In the genomic region with DNA sequence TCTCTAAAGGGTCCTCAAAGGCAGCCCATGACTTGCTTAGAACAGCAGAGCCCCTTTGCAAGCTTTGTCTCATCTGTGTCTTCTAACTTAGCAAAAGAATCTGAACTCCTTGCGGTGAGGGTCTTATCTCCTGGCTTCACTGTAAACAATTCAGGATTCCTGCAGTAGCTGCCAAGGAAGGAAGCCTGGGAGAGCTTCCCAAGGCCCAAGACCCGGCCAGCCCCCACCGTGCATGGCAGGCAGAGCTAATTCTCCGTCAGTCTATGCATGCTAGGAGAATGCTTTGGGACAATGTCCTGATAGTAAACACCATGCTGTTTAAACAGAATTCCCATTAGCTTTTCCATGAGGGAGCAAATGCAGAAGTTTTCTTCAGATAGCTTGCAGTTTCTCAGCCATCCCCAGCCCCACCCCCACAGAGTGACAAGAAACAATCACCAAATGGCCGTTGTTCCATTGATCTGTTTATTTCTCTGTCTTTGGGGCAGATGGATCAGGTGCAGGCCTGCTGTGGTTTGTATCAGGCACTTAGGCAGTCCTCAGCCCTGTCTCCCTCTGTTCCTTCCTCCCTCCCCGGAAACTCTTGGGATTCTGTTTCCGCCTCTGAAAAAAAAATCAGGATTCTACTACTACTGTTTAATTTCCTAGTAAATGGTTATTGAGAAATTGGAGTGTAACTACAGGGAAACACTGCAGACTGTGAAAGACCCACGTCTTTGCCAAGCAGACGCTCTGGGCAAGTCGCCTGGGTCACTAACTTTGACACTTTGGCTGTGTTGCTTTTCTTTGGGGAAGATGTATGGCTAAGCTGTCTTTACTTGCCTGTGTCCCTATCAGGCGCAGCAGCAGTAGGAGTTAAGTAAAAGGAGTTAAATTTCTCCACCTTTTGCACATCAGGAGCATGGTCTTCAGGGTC, we compare ENCODE assay signal across 23 cellular contexts. TPM values are rescaled to one million over a fixed set of nuclear protein-coding genes. Genes with fewer than 3 reads are reported as not detected.
A peak's percentile ranks its signal among the peaks of the same experiment; 100 is the strongest.
DNase-seq lines count a peak whose midpoint lies in the region; ATAC-seq and TF ChIP-seq lines count a peak whose summit lies in the region.
"Had no signal": no experiment of that assay in that cellular context is flagged by ENCODE, and none has a peak within 500 bp of the region (broad histone marks: within the 10 kb centered on the region; RNA-seq: fewer than 3 reads in every experiment).

No MANE protein-coding gene starts in this region.

- H3K27me3 ChIP-seq in neuronal stem cell (ENCODE audit: control insufficient read depth in 3 of 3, insufficient read depth in 3 of 3, low read depth in 1 of 3, low read length in 3 of 3) (no peaks in the 10 kb centered on the region), gastrocnemius medialis (no peaks in the 10 kb centered on the region)
- H3K27me3 ChIP-seq: SJSA1 had no signal

- peak overlapping the region; percentile 25 for H2AFZ ChIP-seq in neuronal stem cell (ENCODE audit: low read length)

- H3K9me3 ChIP-seq in neuronal stem cell (replicated peaks in 1 of 2; ENCODE audit: control insufficient read depth in 2 of 2, insufficient read depth in 1 of 2, low read depth in 1 of 2, low read length in 2 of 2) = peaks cover 0 to 8% of the 10 kb centered on the region in 2 donors
- no peaks in the 10 kb centered on the region for H3K9me3 ChIP-seq in gastrocnemius medialis
- H3K9me3 ChIP-seq: prostate gland, SJSA1 had no signal

- H2AK5ac ChIP-seq in neuronal stem cell (ENCODE audit: low read depth, low read length) = no peak overlapping the region

- no peak overlapping the region for H3K4me2 ChIP-seq in neuronal stem cell (ENCODE audit: insufficient read depth, low read length, poor library complexity, severe bottlenecking)

- H3K36me3 Mint-ChIP-seq in activated T-helper 2 cell treated with anti-CD3 and anti-CD28 coated beads, Interferon-gamma antibody, Interleukin-2, Interleukin-4, amounts not matched to agents 10 μg/mL and 5 μg/mL and 100 μg/mL, durations not matched to agents 14 hours and 24 hours and 36 hours (ENCODE audit: low read depth) = no peaks in the 10 kb centered on the region
- H3K36me3 Mint-ChIP-seq: activated naive CD8-positive, alpha-beta T cell treated with anti-CD3 and anti-CD28 coated beads for 36 hours; immature natural killer cell; naive thymus-derived CD8-positive, alpha-beta T cell had no signal

- no peak overlapping the region for H4K91ac ChIP-seq in neuronal stem cell (ENCODE audit: low read depth, low read length, poor library complexity)

- H3K36me3 ChIP-seq in neuronal stem cell (replicated peaks in 1 of 2; ENCODE audit: control insufficient read depth in 2 of 2, insufficient read depth in 2 of 2, low read length in 2 of 2) (no peaks in the 10 kb centered on the region), gastrocnemius medialis (no peaks in the 10 kb centered on the region)
- H3K36me3 ChIP-seq: prostate gland, SJSA1 had no signal

- no peak overlapping the region for H2BK12ac ChIP-seq in neuronal stem cell (ENCODE audit: low read length)

- H3K4me3 ChIP-seq in astrocyte of the cerebellum (ENCODE audit: low read depth, low read length) (no peak overlapping the region), neuronal stem cell (ENCODE audit: low read length in 2 of 2) (no peak overlapping the region), gastrocnemius medialis (no peak overlapping the region)
- H3K4me3 ChIP-seq: prostate gland, SJSA1 had no signal

- in situ Hi-C loops in astrocyte of the cerebellum (cut with HindIII; ENCODE audit: low sequenced_read_pairs) (no loop called here), gastrocnemius medialis (cut with MboI; ENCODE audit: low sequenced_read_pairs in 4 of 4) (no loop called here)

- no peaks in the 10 kb centered on the region for H3K79me1 ChIP-seq in neuronal stem cell (ENCODE audit: low read depth, low read length)

- TF ChIP-seq POLR2A in gastrocnemius medialis (IDR thresholded peaks at IDR 0.05) = no peak

- intact Hi-C loops in activated T-helper 2 cell treated with anti-CD3 and anti-CD28 coated beads, Interferon-gamma antibody, Interleukin-2, Interleukin-4, amounts not matched to agents 10 μg/mL and 5 μg/mL and 100 μg/mL, durations not matched to agents 14 hours and 24 hours and 36 hours (cut with micrococcal nuclease) = no loop called here
- intact Hi-C loops in gastrocnemius medialis (cut with DNase I; ENCODE audit: low total_unique reads) = no loop called here

- no peaks in the 10 kb centered on the region for H3K9me3 Mint-ChIP-seq in activated T-helper 2 cell treated with anti-CD3 and anti-CD28 coated beads, Interferon-gamma antibody, Interleukin-2, Interleukin-4, amounts not matched to agents 10 μg/mL and 5 μg/mL and 100 μg/mL, durations not matched to agents 14 hours and 24 hours and 36 hours
- H3K9me3 Mint-ChIP-seq: activated naive CD8-positive, alpha-beta T cell treated with anti-CD3 and anti-CD28 coated beads for 36 hours; activated T-cell treated with anti-CD3 and anti-CD28 coated beads, Interleukin-2, amount 50 U/mL, for 72 hours; immature natural killer cell; naive thymus-derived CD8-positive, alpha-beta T cell; T-helper 2 cell treated with Interferon-gamma antibody and Interleukin-4, amounts not matched to agents 5 μg/mL and 100 μg/mL, for 36 hours had no signal

- H3K4ac ChIP-seq in neuronal stem cell (ENCODE audit: low read length) = no peak overlapping the region

- H3K27ac Mint-ChIP-seq in activated T-helper 2 cell treated with anti-CD3 and anti-CD28 coated beads, Interferon-gamma antibody, Interleukin-2, Interleukin-4, amounts not matched to agents 10 μg/mL and 5 μg/mL and 100 μg/mL, durations not matched to agents 14 hours and 24 hours and 36 hours = no peak overlapping the region
- H3K27ac Mint-ChIP-seq: activated naive CD8-positive, alpha-beta T cell treated with anti-CD3 and anti-CD28 coated beads for 36 hours; activated T-cell treated with anti-CD3 and anti-CD28 coated beads, Interleukin-2, amount 50 U/mL, for 72 hours; immature natural killer cell; naive thymus-derived CD8-positive, alpha-beta T cell; T-helper 2 cell treated with Interferon-gamma antibody and Interleukin-4, amounts not matched to agents 5 μg/mL and 100 μg/mL, for 36 hours had no signal

- H3K4me1 ChIP-seq in neuronal stem cell (ENCODE audit: control insufficient read depth in 2 of 2, insufficient read depth in 1 of 2, low read depth in 1 of 2, low read length in 2 of 2) (peaks cover 12 to 25% of the 10 kb centered on the region in 2 donors), gastrocnemius medialis (no peaks in the 10 kb centered on the region)
- H3K4me1 ChIP-seq: prostate gland, SJSA1 had no signal

- H3K14ac ChIP-seq in neuronal stem cell (ENCODE audit: low read length) = no peak overlapping the region

- no CpG with 5 or more reads among the region's 11 CpGs for WGBS in neuronal stem cell (ENCODE audit: extremely low coverage in 2 of 2, insufficient read length in 2 of 2, insufficient replicate concordance in 1 of 2), 2 donors

- ATAC-seq in gastrocnemius medialis = no peak
- ATAC-seq: activated T-cell treated with anti-CD3 and anti-CD28 coated beads, Interleukin-2, amount 50 U/mL, for 72 hours; esophagus mucosa; naive thymus-derived CD8-positive, alpha-beta T cell; Panc1 had no signal

- H3K4me1 Mint-ChIP-seq in activated T-helper 2 cell treated with anti-CD3 and anti-CD28 coated beads, Interferon-gamma antibody, Interleukin-2, Interleukin-4, amounts not matched to agents 10 μg/mL and 5 μg/mL and 100 μg/mL, durations not matched to agents 14 hours and 24 hours and 36 hours (ENCODE audit: low read depth) = peaks cover 48% of the 10 kb centered on the region
- H3K4me1 Mint-ChIP-seq: immature natural killer cell had no signal

- TF ChIP-seq CTCF in astrocyte of the cerebellum (IDR thresholded peaks at IDR 0.05; ENCODE audit: low read depth, low read length, missing control alignments) = no peak
- no peak for TF ChIP-seq CTCF in gastrocnemius medialis (IDR thresholded peaks at IDR 0.05 in 4 of 5, conservative IDR thresholded peaks at IDR 0.05 in 1 of 5)

- peak overlapping the region; percentile 17 for H3K18ac ChIP-seq in neuronal stem cell (ENCODE audit: low read length)

- peak; percentile 22 for DNase-seq in NCI-H146 (lab: John Stamatoyannopoulos, UW)
- DNase-seq in NCI-H146 treated with DMSO at 0.1 percent for 48 hours (lab: John Stamatoyannopoulos, UW; ENCODE audit: unreplicated experiment) = no peak
- peak; percentile 31 for DNase-seq in astrocyte of the cerebellum (ENCODE audit: low read depth)
- DNase-seq in iPS-NIHi7 (ENCODE audit: extremely low spot score) = peak; percentile 61
- DNase-seq in neuronal stem cell (ENCODE audit: low spot score) = no peak
- DNase-seq in activated T-helper 2 cell treated with anti-CD3 and anti-CD28 coated beads, Interferon-gamma antibody, Interleukin-2, Interleukin-4, amounts not matched to agents 10 μg/mL and 5 μg/mL and 100 μg/mL, durations not matched to agents 14 hours and 24 hours and 36 hours (ENCODE audit: low spot score) = no peak
- DNase-seq in foreskin melanocyte = no peak
- no peak for DNase-seq in gastrocnemius medialis
- DNase-seq: activated CD8-positive, alpha-beta memory T cell treated with anti-CD3 and anti-CD28 coated beads for 24 hours; activated naive CD8-positive, alpha-beta T cell treated with anti-CD3 and anti-CD28 coated beads for 36 hours; activated T-cell treated with anti-CD3 and anti-CD28 coated beads, Interleukin-2, amount 50 U/mL, for 72 hours; COR-L47; GOT3; immature natural killer cell; naive thymus-derived CD8-positive, alpha-beta T cell; NCI-H2171 treated with DMSO at 0.1 percent for 48 hours; stimulated activated CD4-positive, alpha-beta T cell treated with anti-CD3 and anti-CD28 coated beads, Interleukin-4, amount 100 ng/mL, for 4 hours had no signal

- H2BK15ac ChIP-seq in neuronal stem cell (ENCODE audit: low read length) = no peak overlapping the region

- no peak overlapping the region for H3K27ac ChIP-seq in neuronal stem cell (replicated peaks; ENCODE audit: low read length)
- H3K27ac ChIP-seq in gastrocnemius medialis = no peak overlapping the region
- H3K27ac ChIP-seq: 22Rv1, prostate gland, SJSA1 had no signal

- no peak overlapping the region for H3K4me3 Mint-ChIP-seq in activated T-helper 2 cell treated with anti-CD3 and anti-CD28 coated beads, Interferon-gamma antibody, Interleukin-2, Interleukin-4, amounts not matched to agents 10 μg/mL and 5 μg/mL and 100 μg/mL, durations not matched to agents 14 hours and 24 hours and 36 hours (ENCODE audit: low read depth)
- H3K4me3 Mint-ChIP-seq: activated naive CD8-positive, alpha-beta T cell treated with anti-CD3 and anti-CD28 coated beads for 36 hours; activated T-cell treated with anti-CD3 and anti-CD28 coated beads, Interleukin-2, amount 50 U/mL, for 72 hours; immature natural killer cell; naive thymus-derived CD8-positive, alpha-beta T cell had no signal

- H3K27me3 Mint-ChIP-seq in activated T-helper 2 cell treated with anti-CD3 and anti-CD28 coated beads, Interferon-gamma antibody, Interleukin-2, Interleukin-4, amounts not matched to agents 10 μg/mL and 5 μg/mL and 100 μg/mL, durations not matched to agents 14 hours and 24 hours and 36 hours (ENCODE audit: low read depth) = peaks cover 15% of the 10 kb centered on the region

- H3K23ac ChIP-seq in neuronal stem cell (ENCODE audit: low read depth, low read length, poor library complexity) = no peak overlapping the region

- no peak overlapping the region for H4K8ac ChIP-seq in neuronal stem cell (ENCODE audit: low read depth, low read length)

- no peak overlapping the region for H2BK120ac ChIP-seq in neuronal stem cell (ENCODE audit: low read depth, low read length)

- no peak overlapping the region for H3K9ac ChIP-seq in neuronal stem cell (ENCODE audit: low read depth, low read length, poor library complexity)

- H2BK5ac ChIP-seq in neuronal stem cell (ENCODE audit: low read length) = no peak overlapping the region

RNA-seq across cellular contexts. Expression of a gene that starts 40.7 kb away (rescaled TPM):
- 13.0 TPM for polyA plus RNA-seq in neuronal stem cell (2013, experiment 1 of 2)
- 13.3 TPM for polyA plus RNA-seq in neuronal stem cell (2013, experiment 2 of 2)
- 41.5 and 44.9 TPM in 2 replicates for total RNA-seq in activated T-helper 2 cell treated with anti-CD3 and anti-CD28 coated beads, Interferon-gamma antibody, Interleukin-2, Interleukin-4, amounts not matched to agents 10 μg/mL and 5 μg/mL and 100 μg/mL, durations not matched to agents 14 hours and 24 hours and 36 hours
- total RNA-seq in gastrocnemius medialis = 10 to 100 TPM in 1 of 4 donors, 1 to 10 TPM in 3; 3.2 to 17.0 (median 5.8) TPM

Comparison
In these comparisons a context has a peak if more than half of its experiments do, and no peak if none do; other contexts are left out.
1. DNase-seq: peak in NCI-H146 (single experiment), astrocyte of the cerebellum (single experiment) and iPS-NIHi7 (single experiment); none in NCI-H146 treated with DMSO at 0.1 percent for 48 hours (single experiment), neuronal stem cell (single experiment), activated T-helper 2 cell treated with anti-CD3 and anti-CD28 coated beads, Interferon-gamma antibody, Interleukin-2, Interleukin-4, amounts not matched to agents 10 μg/mL and 5 μg/mL and 100 μg/mL, durations not matched to agents 14 hours and 24 hours and 36 hours (single experiment), foreskin melanocyte (single experiment) and gastrocnemius medialis (0 of 2).